ENCODE assay signal across 18 cellular contexts in genomic region chr6:81054011-81054410, GRCh38.
"Had no signal": no experiment of that assay in that cellular context is flagged by ENCODE, and none has a peak within 500 bp of the region (broad histone marks: within the 10 kb centered on the region; RNA-seq: fewer than 3 reads in every experiment).

No MANE protein-coding gene starts in this region.

- H3K27me3 Mint-ChIP-seq: naive thymus-derived CD4-positive, alpha-beta T cell; stimulated activated naive B cell treated with anti-CD40 and anti-IgM and Interleukin-4, amounts not matched to agents 10 μg/mL and 1 μg/mL and 100 μg/mL, for 72 hours; stimulated activated naive CD8-positive, alpha-beta T cell treated with anti-CD3 and anti-CD28 coated beads, Interleukin-15, amount 100 ng/mL, for 72 hours had no signal

- H3K4me1 ChIP-seq: esophagus muscularis mucosa, sigmoid colon, testis, transverse colon had no signal

- H3K36me3 ChIP-seq: esophagus muscularis mucosa, heart left ventricle, sigmoid colon, transverse colon had no signal

- H3K4me3 Mint-ChIP-seq: naive thymus-derived CD4-positive, alpha-beta T cell; neural crest cell; stimulated activated naive B cell treated with anti-CD40 and anti-IgM and Interleukin-4, amounts not matched to agents 10 μg/mL and 1 μg/mL and 100 μg/mL, for 72 hours; stimulated activated naive CD8-positive, alpha-beta T cell treated with anti-CD3 and anti-CD28 coated beads, Interleukin-15, amount 100 ng/mL, for 72 hours had no signal

- H3K9me3 Mint-ChIP-seq: neural crest cell had no signal

- DNase-seq: effector memory CD4-positive, alpha-beta T cell; heart left ventricle; hippocampal formation; left colon; naive thymus-derived CD4-positive, alpha-beta T cell; posterior cingulate gyrus; sigmoid colon; stimulated activated CD4-positive, alpha-beta T cell treated with anti-CD3 and anti-CD28 coated beads, Interleukin-2, amount 100 ng/mL, for 24 hours; stimulated activated CD4-positive, alpha-beta T cell treated with anti-CD3 and anti-CD28 coated beads, Interleukin-4, amount 100 ng/mL, for 4 hours; stimulated activated naive B cell treated with anti-CD40 and anti-IgM and Interleukin-4, amounts not matched to agents 10 μg/mL and 1 μg/mL and 100 μg/mL, for 72 hours; stimulated activated naive CD8-positive, alpha-beta T cell treated with anti-CD3 and anti-CD28 coated beads, Interleukin-15, amount 100 ng/mL, for 72 hours; testis; transverse colon had no signal

- ATAC-seq: heart left ventricle; left colon; naive thymus-derived CD4-positive, alpha-beta T cell; stimulated activated naive B cell treated with anti-CD40 and anti-IgM and Interleukin-4, amounts not matched to agents 10 μg/mL and 1 μg/mL and 100 μg/mL, for 72 hours; stimulated activated naive CD8-positive, alpha-beta T cell treated with anti-CD3 and anti-CD28 coated beads, Interleukin-15, amount 100 ng/mL, for 72 hours had no signal

- FAIRE-seq: endometrium had no signal

- H3K9me3 ChIP-seq: esophagus muscularis mucosa, heart left ventricle, sigmoid colon, testis, transverse colon had no signal

- H3K36me3 Mint-ChIP-seq: naive thymus-derived CD4-positive, alpha-beta T cell; stimulated activated naive B cell treated with anti-CD40 and anti-IgM and Interleukin-4, amounts not matched to agents 10 μg/mL and 1 μg/mL and 100 μg/mL, for 72 hours had no signal

- H3K27ac Mint-ChIP-seq: naive thymus-derived CD4-positive, alpha-beta T cell; stimulated activated naive B cell treated with anti-CD40 and anti-IgM and Interleukin-4, amounts not matched to agents 10 μg/mL and 1 μg/mL and 100 μg/mL, for 72 hours; stimulated activated naive CD8-positive, alpha-beta T cell treated with anti-CD3 and anti-CD28 coated beads, Interleukin-15, amount 100 ng/mL, for 72 hours had no signal

- H3K4me1 Mint-ChIP-seq: naive thymus-derived CD4-positive, alpha-beta T cell; stimulated activated naive B cell treated with anti-CD40 and anti-IgM and Interleukin-4, amounts not matched to agents 10 μg/mL and 1 μg/mL and 100 μg/mL, for 72 hours; stimulated activated naive CD8-positive, alpha-beta T cell treated with anti-CD3 and anti-CD28 coated beads, Interleukin-15, amount 100 ng/mL, for 72 hours had no signal

- H3K4me3 ChIP-seq: esophagus muscularis mucosa, sigmoid colon, skin epidermis, testis, transverse colon had no signal

- H3K27ac ChIP-seq: epithelial cell of prostate, esophagus muscularis mucosa, heart left ventricle, sigmoid colon, testis, transverse colon had no signal

- H3K27me3 ChIP-seq: esophagus muscularis mucosa, heart left ventricle, sigmoid colon, testis, transverse colon had no signal
